In the genomic region with DNA sequence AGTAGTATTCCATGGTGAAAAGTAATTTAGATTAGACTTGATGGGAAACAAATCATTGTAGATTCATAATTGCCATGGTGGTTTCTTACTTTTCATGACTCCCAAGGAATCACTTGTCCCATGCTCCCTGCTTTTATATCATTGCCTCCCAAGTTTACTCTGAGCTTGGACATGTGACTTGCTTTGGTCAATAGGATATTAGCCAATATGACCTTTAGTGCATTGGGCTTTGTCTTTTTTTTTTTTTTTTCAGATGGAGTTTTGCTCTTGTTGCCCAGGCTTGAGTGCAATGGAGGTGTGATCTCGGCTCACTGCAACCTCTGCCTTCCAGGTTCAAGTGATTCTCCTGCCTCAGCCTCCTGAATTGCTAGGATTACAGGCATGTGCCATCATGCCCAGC, we compare ENCODE assay signal across 1 cellular context.
TF ChIP-seq lines count a peak whose summit lies in the region.

No MANE protein-coding gene starts in this region.

TF ChIP-seq in HepG2, 621 proteins besides CTCF, POLR2A, EP300 and RAD21 (continued from another document):
- TF ChIP-seq, protein P1, sequence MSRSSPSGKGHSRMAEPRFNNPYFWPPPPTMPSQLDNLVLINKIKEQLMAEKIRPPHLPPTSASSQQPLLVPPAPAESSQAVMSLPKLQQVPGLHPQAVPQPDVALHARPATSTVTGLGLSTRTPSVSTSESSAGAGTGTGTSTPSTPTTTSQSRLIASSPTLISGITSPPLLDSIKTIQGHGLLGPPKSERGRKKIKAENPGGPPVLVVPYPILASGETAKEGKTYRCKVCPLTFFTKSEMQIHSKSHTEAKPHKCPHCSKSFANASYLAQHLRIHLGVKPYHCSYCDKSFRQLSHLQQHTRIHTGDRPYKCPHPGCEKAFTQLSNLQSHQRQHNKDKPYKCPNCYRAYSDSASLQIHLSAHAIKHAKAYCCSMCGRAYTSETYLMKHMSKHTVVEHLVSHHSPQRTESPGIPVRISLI (CRISPR knock-in tag; IDR thresholded peaks at IDR 0.05; ENCODE audit: borderline replicate concordance) = peak; percentile 69; the same call in 1 of the 2 replicates
- TF ChIP-seq, protein P2, sequence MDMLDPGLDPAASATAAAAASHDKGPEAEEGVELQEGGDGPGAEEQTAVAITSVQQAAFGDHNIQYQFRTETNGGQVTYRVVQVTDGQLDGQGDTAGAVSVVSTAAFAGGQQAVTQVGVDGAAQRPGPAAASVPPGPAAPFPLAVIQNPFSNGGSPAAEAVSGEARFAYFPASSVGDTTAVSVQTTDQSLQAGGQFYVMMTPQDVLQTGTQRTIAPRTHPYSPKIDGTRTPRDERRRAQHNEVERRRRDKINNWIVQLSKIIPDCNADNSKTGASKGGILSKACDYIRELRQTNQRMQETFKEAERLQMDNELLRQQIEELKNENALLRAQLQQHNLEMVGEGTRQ (IDR thresholded peaks at IDR 0.05; ENCODE audit: low read depth, low read length) = peak; percentile 45; the same call in 1 of the 2 replicates
- TF ChIP-seq, protein P2 (CRISPR knock-in tag; IDR thresholded peaks at IDR 0.05; ENCODE audit: borderline replicate concordance) = peak; percentile 74; the same call in 1 of the 2 replicates
- TF ChIP-seq POGZ (CRISPR knock-in tag; IDR thresholded peaks at IDR 0.05) (0 out of 2 replicates have a peak, but pooled peaks have one; percentile 42), SOX6 (IDR thresholded peaks at IDR 0.05) (no peak), SOX6 (CRISPR knock-in tag; IDR thresholded peaks at IDR 0.05) (peak; percentile 36; the same call in 1 of the 2 replicates), NR2F6 (IDR thresholded peaks at IDR 0.05) (0 out of 2 replicates have a peak, but pooled peaks have one; percentile 20), NR2F6 (CRISPR knock-in tag; IDR thresholded peaks at IDR 0.05) (no peak), ZNF263 (CRISPR knock-in tag; IDR thresholded peaks at IDR 0.05) (no peak), HOXA5 (CRISPR knock-in tag; IDR thresholded peaks at IDR 0.05) (no peak), HNF4A (CRISPR knock-in tag; IDR thresholded peaks at IDR 0.05) (peak; percentile 37), FOXA1 (IDR thresholded peaks at IDR 0.05) (no peak), FOXA1 (CRISPR knock-in tag; IDR thresholded peaks at IDR 0.05) (peak; percentile 39), FOXA3 (CRISPR knock-in tag; IDR thresholded peaks at IDR 0.05) (peak; percentile 33; the same call in 1 of the 2 replicates), SOX5 (CRISPR knock-in tag; IDR thresholded peaks at IDR 0.05; ENCODE audit: borderline replicate concordance) (0 out of 2 replicates have a peak, but pooled peaks have one; percentile 12), SOX13 (IDR thresholded peaks at IDR 0.05) (no peak), SOX13 (CRISPR knock-in tag; conservative IDR thresholded peaks at IDR 0.05 in 1 of 2, IDR thresholded peaks at IDR 0.05 in 1 of 2) (peak in 1 of 2 experiments; percentile 21; a peak in 1 of 4 replicates)
- TF ChIP-seq, protein P3, sequence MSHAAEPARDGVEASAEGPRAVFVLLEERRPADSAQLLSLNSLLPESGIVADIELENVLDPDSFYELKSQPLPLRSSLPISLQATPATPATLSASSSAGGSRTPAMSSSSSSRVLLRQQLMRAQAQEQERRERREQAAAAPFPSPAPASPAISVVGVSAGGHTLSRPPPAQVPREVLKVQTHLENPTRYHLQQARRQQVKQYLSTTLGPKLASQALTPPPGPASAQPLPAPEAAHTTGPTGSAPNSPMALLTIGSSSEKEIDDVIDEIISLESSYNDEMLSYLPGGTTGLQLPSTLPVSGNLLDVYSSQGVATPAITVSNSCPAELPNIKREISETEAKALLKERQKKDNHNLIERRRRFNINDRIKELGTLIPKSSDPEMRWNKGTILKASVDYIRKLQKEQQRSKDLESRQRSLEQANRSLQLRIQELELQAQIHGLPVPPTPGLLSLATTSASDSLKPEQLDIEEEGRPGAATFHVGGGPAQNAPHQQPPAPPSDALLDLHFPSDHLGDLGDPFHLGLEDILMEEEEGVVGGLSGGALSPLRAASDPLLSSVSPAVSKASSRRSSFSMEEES (CRISPR knock-in tag; IDR thresholded peaks at IDR 0.05) = 0 out of 2 replicates have a peak, but pooled peaks have one; percentile 16
- TF ChIP-seq, protein P4, sequence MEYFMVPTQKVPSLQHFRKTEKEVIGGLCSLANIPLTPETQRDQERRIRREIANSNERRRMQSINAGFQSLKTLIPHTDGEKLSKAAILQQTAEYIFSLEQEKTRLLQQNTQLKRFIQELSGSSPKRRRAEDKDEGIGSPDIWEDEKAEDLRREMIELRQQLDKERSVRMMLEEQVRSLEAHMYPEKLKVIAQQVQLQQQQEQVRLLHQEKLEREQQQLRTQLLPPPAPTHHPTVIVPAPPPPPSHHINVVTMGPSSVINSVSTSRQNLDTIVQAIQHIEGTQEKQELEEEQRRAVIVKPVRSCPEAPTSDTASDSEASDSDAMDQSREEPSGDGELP (IDR thresholded peaks at IDR 0.05; ENCODE audit: borderline replicate concordance, low read depth) = no peak
